ENCODE assay signal across 9 cellular contexts in genomic region chr4:151644625-151645024, GRCh38.
DNase-seq lines count a peak whose midpoint lies in the region; ATAC-seq and TF ChIP-seq lines count a peak whose summit lies in the region.
"Had no signal": no experiment of that assay in that cellular context is flagged by ENCODE, and none has a peak within 500 bp of the region (broad histone marks: within the 10 kb centered on the region; RNA-seq: fewer than 3 reads in every experiment).

No MANE protein-coding gene starts in this region.

- no peaks in the 10 kb centered on the region for H3K4me1 ChIP-seq in DND-41 (ENCODE audit: insufficient read depth, low read length)

- H3K36me3 ChIP-seq in DND-41 (ENCODE audit: insufficient read depth, low read length) (no peaks in the 10 kb centered on the region), H7 (replicated peaks; ENCODE audit: control insufficient read depth, insufficient read depth, low read length) (no peaks in the 10 kb centered on the region; the same call in 1 of the 2 replicates), kidney epithelial cell (ENCODE audit: control insufficient read depth, insufficient read depth, low read length) (no peaks in the 10 kb centered on the region)

- no peak overlapping the region for H2AFZ ChIP-seq in DND-41 (ENCODE audit: low read depth, low read length)

- peak; percentile 68 for TF ChIP-seq CTCF in DND-41 (IDR thresholded peaks at IDR 0.05; ENCODE audit: borderline replicate concordance, extremely low read depth, low read length, poor library complexity, severe bottlenecking)
- peak; percentile 57 for TF ChIP-seq CTCF in kidney epithelial cell (IDR thresholded peaks at IDR 0.05; ENCODE audit: insufficient read depth, low read length, poor library complexity, severe bottlenecking)

- no peaks in the 10 kb centered on the region for H4K20me1 ChIP-seq in DND-41 (ENCODE audit: insufficient read depth, low read length)

- H3K27ac ChIP-seq in DND-41 (ENCODE audit: low read length) = no peak overlapping the region
- H3K27ac ChIP-seq: epithelial cell of prostate had no signal

- H3K79me2 ChIP-seq in DND-41 (ENCODE audit: insufficient read depth, low read length) = no peaks in the 10 kb centered on the region

- ATAC-seq in DND-41 (ENCODE audit: insufficient read depth, low read depth) (peak; percentile 81), SK-N-SH treated with all-trans-retinoic acid at 6 μM for 48 hours (peak; percentile 82), HG02571 (IDR thresholded peaks at IDR 0.05; ENCODE audit: unreplicated experiment) (no peak)

- DNase-seq in DND-41 (peak; percentile 43), H7 (peak; percentile 54), kidney epithelial cell (ENCODE audit: low read depth) (no peak), CD1c-positive myeloid dendritic cell (ENCODE audit: extremely low spot score) (no peak), medulla oblongata (ENCODE audit: extremely low spot score) (no peak)
- DNase-seq: HCEC 1CT had no signal

- H3K9me3 ChIP-seq in DND-41 (ENCODE audit: insufficient read depth, low read length, severe bottlenecking) = no peaks in the 10 kb centered on the region

- no peak overlapping the region for H3K4me3 ChIP-seq in DND-41 (ENCODE audit: low read depth in 1 of 2, low read length in 2 of 2)
- no peak overlapping the region for H3K4me3 ChIP-seq in H7 (ENCODE audit: insufficient read depth, low read depth, low read length)
- H3K4me3 ChIP-seq in kidney epithelial cell (ENCODE audit: low read depth, low read length) = no peak overlapping the region

- H3K27me3 ChIP-seq in DND-41 (ENCODE audit: insufficient read depth, low read length, poor library complexity) (no peaks in the 10 kb centered on the region), H7 (ENCODE audit: control insufficient read depth, insufficient read depth, low read length) (no peaks in the 10 kb centered on the region), kidney epithelial cell (ENCODE audit: control insufficient read depth, insufficient read depth, low read length) (no peaks in the 10 kb centered on the region)

- no peak overlapping the region for H3K9ac ChIP-seq in DND-41 (ENCODE audit: low read depth, low read length)

- H3K4me2 ChIP-seq in DND-41 (ENCODE audit: insufficient read depth, low read length) = no peak overlapping the region

TF ChIP-seq in SK-N-SH treated with all-trans-retinoic acid at 6 μM for 48 hours, 23 proteins besides CTCF, POLR2A, EP300 and RAD21:
- TF ChIP-seq ESRRG (CRISPR knock-in tag; IDR thresholded peaks at IDR 0.05) (no peak), CREB5 (CRISPR knock-in tag; IDR thresholded peaks at IDR 0.05; ENCODE audit: low read depth) (no peak), ZNF565 (CRISPR knock-in tag; conservative IDR thresholded peaks at IDR 0.05; ENCODE audit: low read depth) (no peak), ZNF70 (CRISPR knock-in tag; IDR thresholded peaks at IDR 0.05) (no peak), TOX (CRISPR knock-in tag; IDR thresholded peaks at IDR 0.05; ENCODE audit: borderline replicate concordance) (no peak), ZFP3 (CRISPR knock-in tag; IDR thresholded peaks at IDR 0.05) (no peak), CSDC2 (CRISPR knock-in tag; IDR thresholded peaks at IDR 0.05) (no peak), OSR1 (CRISPR knock-in tag; IDR thresholded peaks at IDR 0.05) (no peak), BACH2 (CRISPR knock-in tag; IDR thresholded peaks at IDR 0.05; ENCODE audit: borderline replicate concordance) (no peak)
- TF ChIP-seq, protein P1, sequence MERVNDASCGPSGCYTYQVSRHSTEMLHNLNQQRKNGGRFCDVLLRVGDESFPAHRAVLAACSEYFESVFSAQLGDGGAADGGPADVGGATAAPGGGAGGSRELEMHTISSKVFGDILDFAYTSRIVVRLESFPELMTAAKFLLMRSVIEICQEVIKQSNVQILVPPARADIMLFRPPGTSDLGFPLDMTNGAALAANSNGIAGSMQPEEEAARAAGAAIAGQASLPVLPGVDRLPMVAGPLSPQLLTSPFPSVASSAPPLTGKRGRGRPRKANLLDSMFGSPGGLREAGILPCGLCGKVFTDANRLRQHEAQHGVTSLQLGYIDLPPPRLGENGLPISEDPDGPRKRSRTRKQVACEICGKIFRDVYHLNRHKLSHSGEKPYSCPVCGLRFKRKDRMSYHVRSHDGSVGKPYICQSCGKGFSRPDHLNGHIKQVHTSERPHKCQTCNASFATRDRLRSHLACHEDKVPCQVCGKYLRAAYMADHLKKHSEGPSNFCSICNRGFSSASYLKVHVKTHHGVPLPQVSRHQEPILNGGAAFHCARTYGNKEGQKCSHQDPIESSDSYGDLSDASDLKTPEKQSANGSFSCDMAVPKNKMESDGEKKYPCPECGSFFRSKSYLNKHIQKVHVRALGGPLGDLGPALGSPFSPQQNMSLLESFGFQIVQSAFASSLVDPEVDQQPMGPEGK (CRISPR knock-in tag; IDR thresholded peaks at IDR 0.05; ENCODE audit: borderline replicate concordance) = no peak

Comparison
In these comparisons a context has a peak if more than half of its experiments do, and no peak if none do; other contexts are left out.
1. DNase-seq: peak in DND-41 (single experiment) and H7 (single experiment); none in kidney epithelial cell (single experiment), CD1c-positive myeloid dendritic cell (single experiment) and medulla oblongata (single experiment).